ENCODE assay signal across 1 cellular context in the genomic region with DNA sequence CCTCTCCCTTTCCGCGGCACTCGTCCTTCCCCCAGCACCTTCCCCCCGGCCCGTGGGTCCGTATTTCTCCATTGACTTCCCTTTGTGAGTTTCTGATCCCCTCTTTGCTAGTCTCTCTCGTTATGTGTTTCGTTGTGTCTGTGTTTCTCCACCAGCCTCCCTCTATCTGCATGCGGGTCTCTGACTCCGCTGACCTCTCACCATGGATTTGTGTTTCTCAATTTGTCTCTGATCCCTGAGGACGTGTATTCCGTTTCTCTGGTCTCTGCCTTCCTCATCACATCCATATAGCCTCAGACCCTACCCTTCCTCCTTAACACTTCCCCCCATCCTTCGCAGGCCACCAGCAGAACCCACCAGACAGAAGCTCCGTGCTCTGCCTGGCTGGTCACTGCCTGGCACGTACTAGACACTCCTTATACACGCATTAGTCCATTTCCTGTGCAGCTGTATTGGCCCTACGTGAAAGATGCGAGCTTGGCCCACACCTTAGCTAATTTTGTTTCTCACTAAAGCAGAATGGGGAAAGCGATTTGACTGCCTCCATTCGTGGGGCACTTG.
TF ChIP-seq lines count a peak whose summit lies in the region.

No MANE protein-coding gene starts in this region.

TF ChIP-seq in HEK293, 187 proteins besides CTCF, POLR2A, EP300 and RAD21 (continued from another document):
- TF ChIP-seq, protein P1, sequence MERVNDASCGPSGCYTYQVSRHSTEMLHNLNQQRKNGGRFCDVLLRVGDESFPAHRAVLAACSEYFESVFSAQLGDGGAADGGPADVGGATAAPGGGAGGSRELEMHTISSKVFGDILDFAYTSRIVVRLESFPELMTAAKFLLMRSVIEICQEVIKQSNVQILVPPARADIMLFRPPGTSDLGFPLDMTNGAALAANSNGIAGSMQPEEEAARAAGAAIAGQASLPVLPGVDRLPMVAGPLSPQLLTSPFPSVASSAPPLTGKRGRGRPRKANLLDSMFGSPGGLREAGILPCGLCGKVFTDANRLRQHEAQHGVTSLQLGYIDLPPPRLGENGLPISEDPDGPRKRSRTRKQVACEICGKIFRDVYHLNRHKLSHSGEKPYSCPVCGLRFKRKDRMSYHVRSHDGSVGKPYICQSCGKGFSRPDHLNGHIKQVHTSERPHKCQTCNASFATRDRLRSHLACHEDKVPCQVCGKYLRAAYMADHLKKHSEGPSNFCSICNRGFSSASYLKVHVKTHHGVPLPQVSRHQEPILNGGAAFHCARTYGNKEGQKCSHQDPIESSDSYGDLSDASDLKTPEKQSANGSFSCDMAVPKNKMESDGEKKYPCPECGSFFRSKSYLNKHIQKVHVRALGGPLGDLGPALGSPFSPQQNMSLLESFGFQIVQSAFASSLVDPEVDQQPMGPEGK (tag by site-specific recombination; IDR thresholded peaks at IDR 0.05): peak; percentile 9; the same call in 1 of the 2 replicates
- TF ChIP-seq ZNF274 (IDR thresholded peaks at IDR 0.05; ENCODE audit: low read length) (no peak), ZNF274 (tag by site-specific recombination; IDR thresholded peaks at IDR 0.05; ENCODE audit: borderline replicate concordance) (no peak), ZBTB20 (tag by site-specific recombination; IDR thresholded peaks at IDR 0.05) (peak; percentile 11; the same call in 1 of the 2 replicates), ZEB2 (tag by site-specific recombination; IDR thresholded peaks at IDR 0.05) (no peak), ZNF324 (tag by site-specific recombination; IDR thresholded peaks at IDR 0.05) (peak; percentile 45; the same call in 1 of the 2 replicates), ZNF302 (tag by site-specific recombination; IDR thresholded peaks at IDR 0.05; ENCODE audit: low read depth) (no peak), GLI4 (tag by site-specific recombination; IDR thresholded peaks at IDR 0.05) (no peak), ZNF600 (tag by site-specific recombination; IDR thresholded peaks at IDR 0.05) (0 out of 2 replicates have a peak, but pooled peaks have one; percentile 54), ZNF776 (tag by site-specific recombination; IDR thresholded peaks at IDR 0.05; ENCODE audit: borderline replicate concordance) (no peak), SETDB1 (IDR thresholded peaks at IDR 0.05; ENCODE audit: insufficient read length, low read length) (no peak), ZNF341 (tag by site-specific recombination; IDR thresholded peaks at IDR 0.05; ENCODE audit: low read depth) (no peak), ZNF335 (tag by site-specific recombination; conservative IDR thresholded peaks at IDR 0.05) (peak; percentile 60), ZNF670 (tag by site-specific recombination; IDR thresholded peaks at IDR 0.05; ENCODE audit: low read depth) (no peak), ZBTB1 (tag by site-specific recombination; IDR thresholded peaks at IDR 0.05) (no peak), ZNF530 (tag by site-specific recombination; IDR thresholded peaks at IDR 0.05; ENCODE audit: low read depth) (no peak), ZNF548 (tag by site-specific recombination; IDR thresholded peaks at IDR 0.05) (no peak), ZBTB17 (tag by site-specific recombination; IDR thresholded peaks at IDR 0.05) (peak; percentile 92), ZNF366 (tag by site-specific recombination; conservative IDR thresholded peaks at IDR 0.05) (peak; percentile 67), GFI1B (tag by site-specific recombination; IDR thresholded peaks at IDR 0.05) (no peak)
- TF ChIP-seq, protein P2, sequence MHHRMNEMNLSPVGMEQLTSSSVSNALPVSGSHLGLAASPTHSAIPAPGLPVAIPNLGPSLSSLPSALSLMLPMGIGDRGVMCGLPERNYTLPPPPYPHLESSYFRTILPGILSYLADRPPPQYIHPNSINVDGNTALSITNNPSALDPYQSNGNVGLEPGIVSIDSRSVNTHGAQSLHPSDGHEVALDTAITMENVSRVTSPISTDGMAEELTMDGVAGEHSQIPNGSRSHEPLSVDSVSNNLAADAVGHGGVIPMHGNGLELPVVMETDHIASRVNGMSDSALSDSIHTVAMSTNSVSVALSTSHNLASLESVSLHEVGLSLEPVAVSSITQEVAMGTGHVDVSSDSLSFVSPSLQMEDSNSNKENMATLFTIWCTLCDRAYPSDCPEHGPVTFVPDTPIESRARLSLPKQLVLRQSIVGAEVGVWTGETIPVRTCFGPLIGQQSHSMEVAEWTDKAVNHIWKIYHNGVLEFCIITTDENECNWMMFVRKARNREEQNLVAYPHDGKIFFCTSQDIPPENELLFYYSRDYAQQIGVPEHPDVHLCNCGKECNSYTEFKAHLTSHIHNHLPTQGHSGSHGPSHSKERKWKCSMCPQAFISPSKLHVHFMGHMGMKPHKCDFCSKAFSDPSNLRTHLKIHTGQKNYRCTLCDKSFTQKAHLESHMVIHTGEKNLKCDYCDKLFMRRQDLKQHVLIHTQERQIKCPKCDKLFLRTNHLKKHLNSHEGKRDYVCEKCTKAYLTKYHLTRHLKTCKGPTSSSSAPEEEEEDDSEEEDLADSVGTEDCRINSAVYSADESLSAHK (tag by site-specific recombination; IDR thresholded peaks at IDR 0.05): peak; percentile 93
- TF ChIP-seq, protein P3, sequence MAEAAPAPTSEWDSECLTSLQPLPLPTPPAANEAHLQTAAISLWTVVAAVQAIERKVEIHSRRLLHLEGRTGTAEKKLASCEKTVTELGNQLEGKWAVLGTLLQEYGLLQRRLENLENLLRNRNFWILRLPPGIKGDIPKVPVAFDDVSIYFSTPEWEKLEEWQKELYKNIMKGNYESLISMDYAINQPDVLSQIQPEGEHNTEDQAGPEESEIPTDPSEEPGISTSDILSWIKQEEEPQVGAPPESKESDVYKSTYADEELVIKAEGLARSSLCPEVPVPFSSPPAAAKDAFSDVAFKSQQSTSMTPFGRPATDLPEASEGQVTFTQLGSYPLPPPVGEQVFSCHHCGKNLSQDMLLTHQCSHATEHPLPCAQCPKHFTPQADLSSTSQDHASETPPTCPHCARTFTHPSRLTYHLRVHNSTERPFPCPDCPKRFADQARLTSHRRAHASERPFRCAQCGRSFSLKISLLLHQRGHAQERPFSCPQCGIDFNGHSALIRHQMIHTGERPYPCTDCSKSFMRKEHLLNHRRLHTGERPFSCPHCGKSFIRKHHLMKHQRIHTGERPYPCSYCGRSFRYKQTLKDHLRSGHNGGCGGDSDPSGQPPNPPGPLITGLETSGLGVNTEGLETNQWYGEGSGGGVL (tag by site-specific recombination; IDR thresholded peaks at IDR 0.05): no peak
- TF ChIP-seq, protein P4, sequence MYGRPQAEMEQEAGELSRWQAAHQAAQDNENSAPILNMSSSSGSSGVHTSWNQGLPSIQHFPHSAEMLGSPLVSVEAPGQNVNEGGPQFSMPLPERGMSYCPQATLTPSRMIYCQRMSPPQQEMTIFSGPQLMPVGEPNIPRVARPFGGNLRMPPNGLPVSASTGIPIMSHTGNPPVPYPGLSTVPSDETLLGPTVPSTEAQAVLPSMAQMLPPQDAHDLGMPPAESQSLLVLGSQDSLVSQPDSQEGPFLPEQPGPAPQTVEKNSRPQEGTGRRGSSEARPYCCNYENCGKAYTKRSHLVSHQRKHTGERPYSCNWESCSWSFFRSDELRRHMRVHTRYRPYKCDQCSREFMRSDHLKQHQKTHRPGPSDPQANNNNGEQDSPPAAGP (tag by site-specific recombination; IDR thresholded peaks at IDR 0.05): no peak; the same call in 1 of the 2 replicates
